Comparison of ENCODE assay signal across 8 cellular contexts in genomic region chr2:8584174-8585066, GRCh38.
A peak's percentile ranks its signal among the peaks of the same experiment; 100 is the strongest.
DNase-seq lines count a peak whose midpoint lies in the region; ATAC-seq and TF ChIP-seq lines count a peak whose summit lies in the region.

No MANE protein-coding gene starts in this region.

- H3K36me3 ChIP-seq in tibial artery, result no peaks in the 10 kb centered on the region

- POLR2A ChIA-PET in naive thymus-derived CD8-positive, alpha-beta T cell (lab: Charles Lee), result no interaction called here

- H3K4me1 Mint-ChIP-seq in activated naive CD4-positive, alpha-beta T cell treated with anti-CD3 and anti-CD28 coated beads, Interleukin-2, amount 50 U/mL, for 24 hours, result peaks cover 30% of the 10 kb centered on the region
- peaks cover 47% of the 10 kb centered on the region for H3K4me1 Mint-ChIP-seq in activated naive CD4-positive, alpha-beta T cell treated with anti-CD3 and anti-CD28 coated beads, Interleukin-2, amount 10 ng/mL, durations not matched to agents 7 days and 5 days
- peaks cover 32% of the 10 kb centered on the region for H3K4me1 Mint-ChIP-seq in central memory CD8-positive, alpha-beta T cell
- H3K4me1 Mint-ChIP-seq in naive thymus-derived CD8-positive, alpha-beta T cell, result peaks cover 14 to 58% (median 39%) of the 10 kb centered on the region in 4 donors

- DNase-seq in activated naive CD4-positive, alpha-beta T cell treated with anti-CD3 and anti-CD28 coated beads, Interleukin-2, amount 10 ng/mL, durations not matched to agents 7 days and 5 days, result no peak
- no peak for DNase-seq in central memory CD8-positive, alpha-beta T cell (ENCODE audit: low spot score in 2 of 2)
- peak in 1 of 10 donors; percentile 9 for DNase-seq in naive thymus-derived CD8-positive, alpha-beta T cell
- DNase-seq in tibial artery (no peak), posterior vena cava (ENCODE audit: low spot score) (no peak)
- DNase-seq in activated CD4-positive, alpha-beta T cell treated with anti-CD3 and anti-CD28 coated beads, Interleukin-2, amount 50 U/mL, for 48 hours, result no peak

- peak overlapping the region; percentile 21 to 36 for H3K4me3 ChIP-seq in tibial artery

- no peaks in the 10 kb centered on the region for H3K9me3 Mint-ChIP-seq in activated naive CD4-positive, alpha-beta T cell treated with anti-CD3 and anti-CD28 coated beads, Interleukin-2, amount 50 U/mL, for 24 hours
- no peaks in the 10 kb centered on the region for H3K9me3 Mint-ChIP-seq in activated naive CD4-positive, alpha-beta T cell treated with anti-CD3 and anti-CD28 coated beads, Interleukin-2, amount 10 ng/mL, durations not matched to agents 7 days and 5 days
- H3K9me3 Mint-ChIP-seq in central memory CD8-positive, alpha-beta T cell, result no peaks in the 10 kb centered on the region
- H3K9me3 Mint-ChIP-seq in naive thymus-derived CD8-positive, alpha-beta T cell, result no peaks in the 10 kb centered on the region

- intact Hi-C loops in tibial artery (cut with DNase I; ENCODE audit: low total_unique reads) (no loop called here), posterior vena cava (cut with DNase I) (no loop called here)

- H3K9me3 ChIP-seq in tibial artery, result no peaks in the 10 kb centered on the region

- CTCF ChIA-PET in activated naive CD4-positive, alpha-beta T cell treated with anti-CD3 and anti-CD28 coated beads, Interleukin-2, amount 10 ng/mL, durations not matched to agents 7 days and 5 days (lab: Charles Lee), result no interaction called here

- H3K27me3 ChIP-seq in tibial artery, result no peaks in the 10 kb centered on the region

- no peak for ATAC-seq in central memory CD8-positive, alpha-beta T cell (replicated peaks; ENCODE audit: extremely low read depth, poor library complexity, severe bottlenecking)
- no peak for ATAC-seq in naive thymus-derived CD8-positive, alpha-beta T cell
- no peak for ATAC-seq in GM18858 (IDR thresholded peaks at IDR 0.05; ENCODE audit: unreplicated experiment)

- H3K4me3 Mint-ChIP-seq in activated naive CD4-positive, alpha-beta T cell treated with anti-CD3 and anti-CD28 coated beads, Interleukin-2, amount 50 U/mL, for 24 hours, result peak overlapping the region; percentile 12
- H3K4me3 Mint-ChIP-seq in activated naive CD4-positive, alpha-beta T cell treated with anti-CD3 and anti-CD28 coated beads, Interleukin-2, amount 10 ng/mL, durations not matched to agents 7 days and 5 days, result no peak overlapping the region
- peak overlapping the region; percentile 40 for H3K4me3 Mint-ChIP-seq in central memory CD8-positive, alpha-beta T cell
- peak overlapping the region; percentile 65 to 91 (median 82) for H3K4me3 Mint-ChIP-seq in naive thymus-derived CD8-positive, alpha-beta T cell

- TF ChIP-seq CTCF in tibial artery (IDR thresholded peaks at IDR 0.05), result no peak

- peak overlapping the region in 1 of 2 donors; percentile 53 for H3K27ac ChIP-seq in tibial artery

- H3K27me3 Mint-ChIP-seq in activated naive CD4-positive, alpha-beta T cell treated with anti-CD3 and anti-CD28 coated beads, Interleukin-2, amount 50 U/mL, for 24 hours, result no peaks in the 10 kb centered on the region
- H3K27me3 Mint-ChIP-seq in activated naive CD4-positive, alpha-beta T cell treated with anti-CD3 and anti-CD28 coated beads, Interleukin-2, amount 10 ng/mL, durations not matched to agents 7 days and 5 days, result peaks cover 86% of the 10 kb centered on the region
- no peaks in the 10 kb centered on the region for H3K27me3 Mint-ChIP-seq in central memory CD8-positive, alpha-beta T cell
- peaks cover 0 to 8% (median 0%) of the 10 kb centered on the region in 5 donors for H3K27me3 Mint-ChIP-seq in naive thymus-derived CD8-positive, alpha-beta T cell

- H3K36me3 Mint-ChIP-seq in activated naive CD4-positive, alpha-beta T cell treated with anti-CD3 and anti-CD28 coated beads, Interleukin-2, amount 50 U/mL, for 24 hours, result no peaks in the 10 kb centered on the region
- no peaks in the 10 kb centered on the region for H3K36me3 Mint-ChIP-seq in activated naive CD4-positive, alpha-beta T cell treated with anti-CD3 and anti-CD28 coated beads, Interleukin-2, amount 10 ng/mL, durations not matched to agents 7 days and 5 days
- H3K36me3 Mint-ChIP-seq in central memory CD8-positive, alpha-beta T cell (ENCODE audit: insufficient read depth), result peaks cover 2% of the 10 kb centered on the region
- H3K36me3 Mint-ChIP-seq in naive thymus-derived CD8-positive, alpha-beta T cell, result no peaks in the 10 kb centered on the region

- no peak overlapping the region for H3K27ac Mint-ChIP-seq in activated naive CD4-positive, alpha-beta T cell treated with anti-CD3 and anti-CD28 coated beads, Interleukin-2, amount 50 U/mL, for 24 hours
- no peak overlapping the region for H3K27ac Mint-ChIP-seq in activated naive CD4-positive, alpha-beta T cell treated with anti-CD3 and anti-CD28 coated beads, Interleukin-2, amount 10 ng/mL, durations not matched to agents 7 days and 5 days
- peak overlapping the region; percentile 75 for H3K27ac Mint-ChIP-seq in central memory CD8-positive, alpha-beta T cell (ENCODE audit: low read depth)
- H3K27ac Mint-ChIP-seq in naive thymus-derived CD8-positive, alpha-beta T cell, result peak overlapping the region in 1 of 10 donors; percentile 48

- H3K4me1 ChIP-seq in tibial artery, result peaks cover 0 to 17% (median 12%) of the 10 kb centered on the region in 4 donors
